8 cellular contexts compared by ENCODE assay signal in genomic region chr17:68101992-68102758, GRCh38.
DNase-seq lines count a peak whose midpoint lies in the region; ATAC-seq and TF ChIP-seq lines count a peak whose summit lies in the region.

No MANE protein-coding gene starts in this region.

- no peak overlapping the region for H3K4ac ChIP-seq in neuronal stem cell (ENCODE audit: low read length)

- no peak overlapping the region; the same call in 1 of the 2 replicates for H3K27ac ChIP-seq in HUES64 (ENCODE audit: low read depth, low read length)
- H3K27ac ChIP-seq in neuronal stem cell (replicated peaks; ENCODE audit: low read length), result no peak overlapping the region

- peak; percentile 7 for DNase-seq in COR-L47 (lab: John Stamatoyannopoulos, UW)
- DNase-seq in activated T-cell treated with anti-CD3 and anti-CD28 coated beads, Interleukin-2, amount 50 U/mL, for 1 hour, result peak; percentile 52
- peak; percentile 6 for DNase-seq in fibroblast of the aortic adventitia (ENCODE audit: low read depth)
- no peak for DNase-seq in neuronal stem cell (ENCODE audit: low spot score)
- DNase-seq in epidermal melanocyte (ENCODE audit: insufficient read length, low spot score), result no peak
- no peak for DNase-seq in midbrain (lab: John Stamatoyannopoulos, UW)

- H2AK5ac ChIP-seq in neuronal stem cell (ENCODE audit: low read depth, low read length), result no peak overlapping the region

- peak overlapping the region; percentile 98 for H3K23ac ChIP-seq in neuronal stem cell (ENCODE audit: low read depth, low read length, poor library complexity)

- no peak overlapping the region for H4K91ac ChIP-seq in neuronal stem cell (ENCODE audit: low read depth, low read length, poor library complexity)

- peak overlapping the region; percentile 64 for H3K4me3 ChIP-seq in HUES64 (ENCODE audit: low read length)
- peak overlapping the region; percentile 86 for H3K4me3 ChIP-seq in fibroblast of the aortic adventitia (ENCODE audit: low read depth, low read length)
- peak overlapping the region; percentile 69 to 95 for H3K4me3 ChIP-seq in neuronal stem cell (ENCODE audit: low read length in 2 of 2)

- H3K27me3 ChIP-seq in HUES64 (ENCODE audit: insufficient read depth, low read length) (peaks cover 33% of the 10 kb centered on the region), neuronal stem cell (ENCODE audit: control insufficient read depth in 3 of 3, insufficient read depth in 3 of 3, low read depth in 1 of 3, low read length in 3 of 3) (peaks cover 0 to 32% (median 0%) of the 10 kb centered on the region in 3 experiments)

- H2AFZ ChIP-seq in neuronal stem cell (ENCODE audit: low read length), result peak overlapping the region; percentile 95

- peak overlapping the region; percentile 89 for H3K4me2 ChIP-seq in neuronal stem cell (ENCODE audit: insufficient read depth, low read length, poor library complexity, severe bottlenecking)

- H3K36me3 ChIP-seq in HUES64 (ENCODE audit: insufficient read depth, low read length) (no peaks in the 10 kb centered on the region), neuronal stem cell (replicated peaks in 1 of 2; ENCODE audit: control insufficient read depth in 2 of 2, insufficient read depth in 2 of 2, low read length in 2 of 2) (peaks cover 0 to 11% of the 10 kb centered on the region in 2 donors)

- H4K8ac ChIP-seq in neuronal stem cell (ENCODE audit: low read depth, low read length), result no peak overlapping the region

- no peak for TF ChIP-seq CTCF in fibroblast of the aortic adventitia (IDR thresholded peaks at IDR 0.05; ENCODE audit: insufficient read depth, low read length)

- H3K9me3 ChIP-seq in HUES64 (ENCODE audit: insufficient read depth, low read depth, low read length) (no peaks in the 10 kb centered on the region), neuronal stem cell (replicated peaks in 1 of 2; ENCODE audit: control insufficient read depth in 2 of 2, insufficient read depth in 1 of 2, low read depth in 1 of 2, low read length in 2 of 2) (peaks cover 0 to 6% of the 10 kb centered on the region in 2 donors)

- no peaks in the 10 kb centered on the region for H3K79me1 ChIP-seq in neuronal stem cell (ENCODE audit: low read depth, low read length)

- no peak overlapping the region for H2BK120ac ChIP-seq in neuronal stem cell (ENCODE audit: low read depth, low read length)

- peak overlapping the region; percentile 96 for H3K18ac ChIP-seq in neuronal stem cell (ENCODE audit: low read length)

- no peak overlapping the region for H2BK12ac ChIP-seq in neuronal stem cell (ENCODE audit: low read length)

- H3K9ac ChIP-seq in HUES64 (ENCODE audit: low read depth, low read length) (peak overlapping the region; percentile 68), neuronal stem cell (ENCODE audit: low read depth, low read length, poor library complexity) (peak overlapping the region; percentile 86)

- H3K4me1 ChIP-seq in HUES64 (ENCODE audit: insufficient read depth, low read length) (no peaks in the 10 kb centered on the region), neuronal stem cell (ENCODE audit: control insufficient read depth in 2 of 2, insufficient read depth in 1 of 2, low read depth in 1 of 2, low read length in 2 of 2) (peaks cover 2 to 12% of the 10 kb centered on the region in 2 donors)

- H2BK5ac ChIP-seq in neuronal stem cell (ENCODE audit: low read length), result no peak overlapping the region

- no peak overlapping the region for H2BK15ac ChIP-seq in neuronal stem cell (ENCODE audit: low read length)

- H3K14ac ChIP-seq in neuronal stem cell (ENCODE audit: low read length), result peak overlapping the region; percentile 71

- WGBS in HUES64, result 3% methylated on average over 40 of the region's 41 CpGs
- no CpG with 5 or more reads among the region's 41 CpGs for WGBS in neuronal stem cell (ENCODE audit: extremely low coverage in 2 of 2, insufficient read length in 2 of 2, insufficient replicate concordance in 1 of 2), 2 donors

- no peak for ATAC-seq in GM19463 (IDR thresholded peaks at IDR 0.05; ENCODE audit: unreplicated experiment)

Comparison
In these comparisons a context has a peak if more than half of its experiments do, and no peak if none do; other contexts are left out.
1. DNase-seq: peak in COR-L47 (single experiment), activated T-cell treated with anti-CD3 and anti-CD28 coated beads, Interleukin-2, amount 50 U/mL, for 1 hour (single experiment) and fibroblast of the aortic adventitia (single experiment); none in neuronal stem cell (single experiment), epidermal melanocyte (single experiment) and midbrain (single experiment).
2. Peak in every context shown above with its lines, with median percentiles within 50 percentile points of each other: H3K4me3 ChIP-seq.